1 cellular context compared by ENCODE assay signal in genomic region chr11:65291613-65292012, GRCh38.
TF ChIP-seq lines count a peak whose summit lies in the region.

No MANE protein-coding gene starts in this region.

TF ChIP-seq in HCT116, 20 proteins besides CTCF, POLR2A, EP300 and RAD21 (continued from another document):
- TF ChIP-seq REST (IDR thresholded peaks at IDR 0.05; ENCODE audit: low read depth): no peak
- no peak for TF ChIP-seq ZNF274 (IDR thresholded peaks at IDR 0.05; ENCODE audit: low read depth, low read length)
- no peak for TF ChIP-seq CEBPB (IDR thresholded peaks at IDR 0.05; ENCODE audit: low read depth)
- no peak for TF ChIP-seq ZFX (IDR thresholded peaks at IDR 0.05)
- TF ChIP-seq SRF (IDR thresholded peaks at IDR 0.05; ENCODE audit: low read depth): no peak
- no peak for TF ChIP-seq ATF3 (IDR thresholded peaks at IDR 0.05)
- TF ChIP-seq SP1 (IDR thresholded peaks at IDR 0.05; ENCODE audit: low read depth): no peak
- TF ChIP-seq YY1 (IDR thresholded peaks at IDR 0.05; ENCODE audit: extremely low read depth, insufficient replicate concordance, low read depth, low read length): no peak
